10 cellular contexts compared by ENCODE assay signal in genomic region chr5:159003045-159004030, GRCh38.
DNase-seq lines count a peak whose midpoint lies in the region; ATAC-seq and TF ChIP-seq lines count a peak whose summit lies in the region.
"Had no signal": no experiment of that assay in that cellular context is flagged by ENCODE, and none has a peak within 500 bp of the region (broad histone marks: within the 10 kb centered on the region; RNA-seq: fewer than 3 reads in every experiment).

No MANE protein-coding gene starts in this region.

- no peaks in the 10 kb centered on the region for H3K27me3 ChIP-seq in esophagus squamous epithelium
- H3K27me3 ChIP-seq in suprapubic skin = no peaks in the 10 kb centered on the region

- H3K36me3 ChIP-seq in esophagus squamous epithelium = no peaks in the 10 kb centered on the region
- H3K36me3 ChIP-seq in suprapubic skin = no peaks in the 10 kb centered on the region
- H3K36me3 ChIP-seq: lower lobe of right lung had no signal

- H3K4me1 ChIP-seq in esophagus squamous epithelium (peaks cover 0 to 36% (median 5%) of the 10 kb centered on the region in 3 donors), suprapubic skin (peaks cover 40% of the 10 kb centered on the region)

- TF ChIP-seq POLR2A in esophagus squamous epithelium (IDR thresholded peaks at IDR 0.05) (no peak), suprapubic skin (IDR thresholded peaks at IDR 0.05) (no peak)

- ATAC-seq in HG03342 (IDR thresholded peaks at IDR 0.05; ENCODE audit: unreplicated experiment) = no peak
- ATAC-seq: lower lobe of right lung had no signal

- no peak overlapping the region for H3K4me3 ChIP-seq in esophagus squamous epithelium
- no peak overlapping the region for H3K4me3 ChIP-seq in suprapubic skin
- H3K4me3 ChIP-seq: lower lobe of right lung had no signal

- TF ChIP-seq CTCF in esophagus squamous epithelium (IDR thresholded peaks at IDR 0.05) = no peak
- no peak for TF ChIP-seq CTCF in suprapubic skin (IDR thresholded peaks at IDR 0.05)

- H3K27ac ChIP-seq in esophagus squamous epithelium (peak overlapping the region in 3 of 4 donors; percentile 13 to 62 (median 29)), suprapubic skin (peak overlapping the region; percentile 42)
- H3K27ac ChIP-seq: KMS-11, lower lobe of right lung had no signal

- TF ChIP-seq EP300 in suprapubic skin (IDR thresholded peaks at IDR 0.05) = no peak

- WGBS in esophagus squamous epithelium, 2 donors = 34 to 50% methylated on average over 4 of the region's 4 CpGs
- WGBS in suprapubic skin = 29% methylated on average over 4 of the region's 4 CpGs

- intact Hi-C loops in esophagus squamous epithelium (cut with DNase I) = no loop called here

- H3K9me3 ChIP-seq in esophagus squamous epithelium = no peaks in the 10 kb centered on the region
- H3K9me3 ChIP-seq in suprapubic skin = no peaks in the 10 kb centered on the region
- H3K9me3 ChIP-seq: lower lobe of right lung had no signal

- DNase-seq in NCI-H1436 (lab: John Stamatoyannopoulos, UW) (peak; percentile 17), NCI-H1436 treated with DMSO at 0.1 percent for 48 hours (lab: John Stamatoyannopoulos, UW) (no peak), NCI-H82 treated with DMSO at 0.1 percent for 48 hours (lab: John Stamatoyannopoulos, UW; ENCODE audit: unreplicated experiment) (peak; percentile 63), esophagus squamous epithelium (lab: John Stamatoyannopoulos, UW) (no peak), suprapubic skin (ENCODE audit: low spot score in 2 of 2) (peak in 1 of 2 donors; percentile 65), T-helper 1 cell (no peak)
- no peak for DNase-seq in activated CD8-positive, alpha-beta memory T cell treated with anti-CD3 and anti-CD28 coated beads, Interleukin-2, amount 50 U/mL, for 48 hours
- DNase-seq: lower lobe of right lung had no signal

Comparison
In these comparisons a context has a peak if more than half of its experiments do, and no peak if none do; other contexts are left out.
1. DNase-seq: peak in NCI-H1436 (single experiment) and NCI-H82 treated with DMSO at 0.1 percent for 48 hours (single experiment); none in NCI-H1436 treated with DMSO at 0.1 percent for 48 hours (single experiment), esophagus squamous epithelium (single experiment), T-helper 1 cell (0 of 5) and activated CD8-positive, alpha-beta memory T cell treated with anti-CD3 and anti-CD28 coated beads, Interleukin-2, amount 50 U/mL, for 48 hours (single experiment).